28 cellular contexts compared by ENCODE assay signal in the genomic region with DNA sequence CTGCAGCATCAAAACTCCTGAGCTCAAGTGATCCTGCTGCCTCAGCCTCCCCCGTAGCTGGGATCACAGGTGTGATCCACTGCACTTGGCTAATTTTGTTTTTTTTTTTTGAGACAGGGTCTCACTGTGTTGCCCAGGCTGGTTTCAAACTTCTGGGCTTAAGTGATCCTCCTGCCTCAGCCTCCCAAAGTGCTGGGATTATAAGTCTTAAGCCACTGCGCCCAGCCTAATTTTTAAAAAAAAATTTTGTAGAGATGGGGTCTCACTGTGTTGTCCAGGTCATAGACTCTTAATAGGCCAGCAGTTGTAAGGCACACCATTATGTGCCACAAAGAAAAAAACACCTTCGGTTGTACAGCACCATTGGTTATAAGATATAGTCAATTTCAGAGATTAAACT.
"Had no signal": no experiment of that assay in that cellular context is flagged by ENCODE, and none has a peak within 500 bp of the region (broad histone marks: within the 10 kb centered on the region; RNA-seq: fewer than 3 reads in every experiment).

No MANE protein-coding gene starts in this region.

- H3K4me1 ChIP-seq: colonic mucosa, esophagus muscularis mucosa, esophagus squamous epithelium, foreskin keratinocyte, gastrocnemius medialis, gastroesophageal sphincter, heart left ventricle had no signal

- FAIRE-seq: colon, endothelial cell of umbilical vein, frontal cortex had no signal

- H3K27ac ChIP-seq: colonic mucosa, coronary artery, dorsolateral prefrontal cortex, epithelial cell of prostate, esophagus muscularis mucosa, esophagus squamous epithelium, foreskin keratinocyte, gastrocnemius medialis, gastroesophageal sphincter, heart left ventricle, heart right ventricle had no signal

- H3K4me3 Mint-ChIP-seq: dendritic cell treated with granulocyte-macrophage colony-stimulating factor and Interleukin-4, amounts not matched to agents 40 ng/mL and 50 ng/mL, for 4 days; effector memory CD8-positive, alpha-beta T cell; endodermal cell had no signal

- ATAC-seq: effector memory CD8-positive, alpha-beta T cell; esophagus mucosa; foreskin keratinocyte; gastrocnemius medialis; gastroesophageal sphincter; heart left ventricle; heart right ventricle had no signal

- H3K4me3 ChIP-seq: colonic mucosa, coronary artery, dorsolateral prefrontal cortex, esophagus muscularis mucosa, esophagus squamous epithelium, gastrocnemius medialis, gastroesophageal sphincter, heart left ventricle, heart right ventricle had no signal

- H3K27me3 ChIP-seq: colonic mucosa, dorsolateral prefrontal cortex, esophagus muscularis mucosa, esophagus squamous epithelium, foreskin keratinocyte, gastrocnemius medialis, gastroesophageal sphincter, heart left ventricle, heart right ventricle had no signal

- H3K27me3 Mint-ChIP-seq: dendritic cell treated with granulocyte-macrophage colony-stimulating factor and Interleukin-4, amounts not matched to agents 40 ng/mL and 50 ng/mL, for 4 days; effector memory CD8-positive, alpha-beta T cell had no signal

- H3K36me3 ChIP-seq: colonic mucosa had no signal

- H3K27ac Mint-ChIP-seq: dendritic cell treated with granulocyte-macrophage colony-stimulating factor and Interleukin-4, amounts not matched to agents 40 ng/mL and 50 ng/mL, for 4 days had no signal

- H3K9me3 ChIP-seq: colonic mucosa, esophagus muscularis mucosa, esophagus squamous epithelium, gastrocnemius medialis, gastroesophageal sphincter, heart left ventricle, heart right ventricle had no signal

- H3K9me3 Mint-ChIP-seq: dendritic cell treated with granulocyte-macrophage colony-stimulating factor and Interleukin-4, amounts not matched to agents 40 ng/mL and 50 ng/mL, for 4 days; effector memory CD8-positive, alpha-beta T cell; endodermal cell had no signal

- DNase-seq: colonic mucosa; cortex of kidney; dermis blood vessel endothelial cell; dorsolateral prefrontal cortex; effector CD4-positive, alpha-beta T cell; effector CD8-positive, alpha-beta T cell; effector memory CD4-positive, alpha-beta T cell; effector memory CD8-positive, alpha-beta T cell; endodermal cell; erythroblast; esophagus squamous epithelium; foreskin fibroblast; foreskin keratinocyte; foreskin melanocyte; gastrocnemius medialis; glutamatergic neuron; head of caudate nucleus; heart left ventricle; heart right ventricle had no signal
